ENCODE assay signal across 8 cellular contexts in the genomic region with DNA sequence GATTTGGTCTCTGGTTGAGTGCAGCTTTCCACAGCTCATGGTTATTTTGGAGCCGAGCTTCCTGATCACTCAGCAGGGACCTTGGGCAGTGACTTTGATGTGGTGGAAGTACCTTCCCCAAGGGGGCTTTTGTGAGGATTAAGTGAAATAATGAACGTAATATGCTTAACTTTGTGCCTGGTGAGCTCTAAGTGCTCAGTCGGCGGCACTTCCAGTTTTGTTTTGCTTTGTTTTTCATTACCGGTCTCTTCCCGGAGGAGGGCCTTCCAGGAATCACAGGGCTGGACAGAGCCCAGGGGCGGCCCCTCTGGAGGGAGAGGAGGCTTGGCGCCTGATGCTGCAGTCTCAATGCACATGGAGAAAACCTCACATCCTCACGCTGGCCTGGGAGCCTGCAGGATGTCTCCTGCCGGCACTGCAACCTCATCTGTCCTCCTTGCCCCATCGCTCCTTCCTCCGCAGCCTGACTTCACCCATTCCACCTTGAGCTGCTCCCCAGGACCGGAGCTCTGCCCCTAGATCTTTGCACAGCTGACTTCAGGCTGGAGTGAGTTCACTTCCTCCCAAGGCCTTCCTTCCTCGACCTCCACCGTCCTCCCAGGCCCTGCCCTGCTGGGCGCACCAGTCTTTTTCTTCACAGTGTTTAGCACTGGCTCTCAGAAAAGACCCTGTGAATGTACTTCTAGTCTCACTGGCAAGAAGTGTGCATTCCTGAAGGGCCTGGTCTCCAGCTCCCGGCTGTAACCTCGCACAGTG. TPM values are rescaled to one million over a fixed set of nuclear protein-coding genes. Genes with fewer than 3 reads are reported as not detected.
A peak's percentile ranks its signal among the peaks of the same experiment; 100 is the strongest.
DNase-seq lines count a peak whose midpoint lies in the region; ATAC-seq and TF ChIP-seq lines count a peak whose summit lies in the region.

No MANE protein-coding gene starts in this region.

- no peak for TF ChIP-seq CTCF in osteocyte (IDR thresholded peaks at IDR 0.05)

- CTCF ChIA-PET in activated CD8-positive, alpha-beta memory T cell treated with anti-CD3 and anti-CD28 coated beads, Interleukin-2, amount 10 ng/mL, durations not matched to agents 7 days and 5 days (lab: Charles Lee), result interaction anchor here (1.0 to 12.5 kb wide), 12 partner anchors 13 to 104 kb away, joined by 3 to 196 read pairs (median 19); partner anchors contain the start of genes C19orf12 and POP4

- H3K4me3 Mint-ChIP-seq in activated CD8-positive, alpha-beta memory T cell treated with anti-CD3 and anti-CD28 coated beads, Interleukin-2, amount 10 ng/mL, durations not matched to agents 7 days and 5 days, result peak overlapping the region; percentile 85
- H3K4me3 Mint-ChIP-seq in activated T-helper 17 cell treated with anti-CD3 and anti-CD28 coated beads, Interleukin-2, amount 50 U/mL, for 72 hours, result peak overlapping the region; percentile 82
- peak overlapping the region; percentile 89 for H3K4me3 Mint-ChIP-seq in osteocyte (ENCODE audit: unreplicated experiment)

- H3K9me3 Mint-ChIP-seq in activated CD8-positive, alpha-beta memory T cell treated with anti-CD3 and anti-CD28 coated beads, Interleukin-2, amount 10 ng/mL, durations not matched to agents 7 days and 5 days (ENCODE audit: low read depth), result no peaks in the 10 kb centered on the region
- H3K9me3 Mint-ChIP-seq in activated T-helper 17 cell treated with anti-CD3 and anti-CD28 coated beads, Interleukin-2, amount 50 U/mL, for 72 hours, result no peaks in the 10 kb centered on the region
- no peaks in the 10 kb centered on the region for H3K9me3 Mint-ChIP-seq in osteocyte (ENCODE audit: unreplicated experiment)

- peaks cover 73% of the 10 kb centered on the region for H3K4me1 Mint-ChIP-seq in activated CD8-positive, alpha-beta memory T cell treated with anti-CD3 and anti-CD28 coated beads, Interleukin-2, amount 10 ng/mL, durations not matched to agents 7 days and 5 days
- H3K4me1 Mint-ChIP-seq in activated T-helper 17 cell treated with anti-CD3 and anti-CD28 coated beads, Interleukin-2, amount 50 U/mL, for 72 hours, result peaks cover 39% of the 10 kb centered on the region
- peaks cover 74% of the 10 kb centered on the region for H3K4me1 Mint-ChIP-seq in osteocyte (ENCODE audit: unreplicated experiment)

- intact Hi-C loops in Right ventricle myocardium inferior (cut with DNase I), result loop anchor here (10.0 kb wide), 1 partner anchor 452 kb away; the partner anchor contains the start of gene UQCRFS1

- DNase-seq in activated CD8-positive, alpha-beta memory T cell treated with anti-CD3 and anti-CD28 coated beads, Interleukin-2, amount 10 ng/mL, durations not matched to agents 7 days and 5 days, result no peak
- no peak for DNase-seq in activated CD8-positive, alpha-beta memory T cell treated with anti-CD3 and anti-CD28 coated beads, Interleukin-2, amount 50 U/mL, for 48 hours
- DNase-seq in Right ventricle myocardium inferior (ENCODE audit: missing footprints) (peak; percentile 84), osteocyte (ENCODE audit: extremely low spot score, unreplicated experiment) (no peak), NCI-H2171 (lab: John Stamatoyannopoulos, UW) (no peak)

- peaks cover 38% of the 10 kb centered on the region for H3K36me3 Mint-ChIP-seq in activated CD8-positive, alpha-beta memory T cell treated with anti-CD3 and anti-CD28 coated beads, Interleukin-2, amount 10 ng/mL, durations not matched to agents 7 days and 5 days
- H3K36me3 Mint-ChIP-seq in activated T-helper 17 cell treated with anti-CD3 and anti-CD28 coated beads, Interleukin-2, amount 50 U/mL, for 72 hours (ENCODE audit: low read depth), result peaks cover 63% of the 10 kb centered on the region
- H3K36me3 Mint-ChIP-seq in osteocyte (ENCODE audit: unreplicated experiment), result peaks cover 19% of the 10 kb centered on the region

- peak overlapping the region; percentile 90 for H3K27ac Mint-ChIP-seq in activated CD8-positive, alpha-beta memory T cell treated with anti-CD3 and anti-CD28 coated beads, Interleukin-2, amount 10 ng/mL, durations not matched to agents 7 days and 5 days
- peak overlapping the region; percentile 95 for H3K27ac Mint-ChIP-seq in activated T-helper 17 cell treated with anti-CD3 and anti-CD28 coated beads, Interleukin-2, amount 50 U/mL, for 72 hours
- H3K27ac Mint-ChIP-seq in osteocyte (ENCODE audit: unreplicated experiment), result peak overlapping the region; percentile 79

- no peak for ATAC-seq in activated CD8-positive, alpha-beta memory T cell treated with anti-CD3 and anti-CD28 coated beads, Interleukin-2, amount 10 ng/mL, durations not matched to agents 7 days and 5 days
- ATAC-seq in activated T-helper 17 cell treated with anti-CD3 and anti-CD28 coated beads, Interleukin-2, amount 50 U/mL, for 72 hours (replicated peaks), result peak; percentile 8
- ATAC-seq in Right ventricle myocardium inferior (peak; percentile 26), HG03565 (IDR thresholded peaks at IDR 0.05; ENCODE audit: unreplicated experiment) (no peak), GM18868 (IDR thresholded peaks at IDR 0.05; ENCODE audit: unreplicated experiment) (no peak)

- H3K27me3 Mint-ChIP-seq in activated CD8-positive, alpha-beta memory T cell treated with anti-CD3 and anti-CD28 coated beads, Interleukin-2, amount 10 ng/mL, durations not matched to agents 7 days and 5 days, result no peaks in the 10 kb centered on the region
- no peaks in the 10 kb centered on the region for H3K27me3 Mint-ChIP-seq in activated T-helper 17 cell treated with anti-CD3 and anti-CD28 coated beads, Interleukin-2, amount 50 U/mL, for 72 hours
- H3K27me3 Mint-ChIP-seq in osteocyte (ENCODE audit: unreplicated experiment), result no peaks in the 10 kb centered on the region

RNA-seq across cellular contexts. Expression of gene PLEKHF1, which starts 1.6 kb away (rescaled TPM):
- 10 to 100 TPM; 42.4 to 64.1 TPM for total RNA-seq in activated CD8-positive, alpha-beta memory T cell treated with anti-CD3 and anti-CD28 coated beads, Interleukin-2, amount 10 ng/mL, durations not matched to agents 7 days and 5 days
- total RNA-seq in activated T-helper 17 cell treated with anti-CD3 and anti-CD28 coated beads, Interleukin-2, amount 50 U/mL, for 72 hours, result 10 to 100 TPM; 34.4 to 40.3 TPM
- 43.6 TPM for total RNA-seq in Right ventricle myocardium inferior
- total RNA-seq in osteocyte, result 27.3 and 36.1 TPM in 2 replicates

RNA-seq across cellular contexts. Expression of gene C19orf12, which starts 48.2 kb away (rescaled TPM):
- total RNA-seq in activated CD8-positive, alpha-beta memory T cell treated with anti-CD3 and anti-CD28 coated beads, Interleukin-2, amount 10 ng/mL, durations not matched to agents 7 days and 5 days, result 10 to 100 TPM; 43.6 to 44.1 TPM
- total RNA-seq in activated T-helper 17 cell treated with anti-CD3 and anti-CD28 coated beads, Interleukin-2, amount 50 U/mL, for 72 hours, result 10 to 100 TPM; 34.5 to 39.1 TPM
- total RNA-seq in Right ventricle myocardium inferior (64.2 TPM), osteocyte (40.0 and 42.7 TPM in 2 replicates)

Comparison
In these comparisons a context has a peak if more than half of its experiments do, and no peak if none do; other contexts are left out.
1. ATAC-seq: peak in activated T-helper 17 cell treated with anti-CD3 and anti-CD28 coated beads, Interleukin-2, amount 50 U/mL, for 72 hours (single experiment) and Right ventricle myocardium inferior (single experiment); none in activated CD8-positive, alpha-beta memory T cell treated with anti-CD3 and anti-CD28 coated beads, Interleukin-2, amount 10 ng/mL, durations not matched to agents 7 days and 5 days (single experiment), HG03565 (single experiment) and GM18868 (single experiment).
2. Peak in every context shown above with its lines, with median percentiles within 50 percentile points of each other: H3K27ac Mint-ChIP-seq and H3K4me3 Mint-ChIP-seq.